Comparison of ENCODE assay signal across 19 cellular contexts in genomic region chr3:157753753-157754152, GRCh38.
"Had no signal": no experiment of that assay in that cellular context is flagged by ENCODE, and none has a peak within 500 bp of the region (broad histone marks: within the 10 kb centered on the region; RNA-seq: fewer than 3 reads in every experiment).

No MANE protein-coding gene starts in this region.

- H3K4me3 ChIP-seq: coronary artery, heart right ventricle, left ventricle myocardium inferior, lung, pancreas, smooth muscle cell had no signal

- H3K9me3 Mint-ChIP-seq: nephron progenitor cell had no signal

- DNase-seq: effector CD8-positive, alpha-beta T cell; heart right ventricle; immature natural killer cell; left ventricle myocardium inferior; naive thymus-derived CD4-positive, alpha-beta T cell; nephron progenitor cell; nucleus accumbens; pancreas; right cardiac atrium; stimulated activated CD4-positive, alpha-beta T cell treated with anti-CD3 and anti-CD28 coated beads, Interleukin-2, amount 100 ng/mL, for 48 hours; stimulated activated naive CD4-positive, alpha-beta T cell treated with Interleukin-2 at 50 U/mL for 16 hours had no signal

- ATAC-seq: esophagus mucosa; heart right ventricle; naive thymus-derived CD4-positive, alpha-beta T cell; pancreas had no signal

- H3K9me3 ChIP-seq: left ventricle myocardium inferior, pancreas had no signal

- H3K27me3 Mint-ChIP-seq: progenitor cell of endocrine pancreas had no signal

- H3K4me1 Mint-ChIP-seq: immature natural killer cell; naive thymus-derived CD4-positive, alpha-beta T cell had no signal

- H3K4me3 Mint-ChIP-seq: immature natural killer cell; naive thymus-derived CD4-positive, alpha-beta T cell; nephron progenitor cell had no signal

- H3K27me3 ChIP-seq: heart right ventricle had no signal

- H3K36me3 Mint-ChIP-seq: immature natural killer cell; naive thymus-derived CD4-positive, alpha-beta T cell had no signal

- H3K4me2 ChIP-seq: smooth muscle cell had no signal

- H3K27ac ChIP-seq: coronary artery, heart right ventricle, left ventricle myocardium inferior, pancreas had no signal

- H3K36me3 ChIP-seq: heart right ventricle, left ventricle myocardium inferior, pancreas had no signal

- H3K27ac Mint-ChIP-seq: immature natural killer cell; naive thymus-derived CD4-positive, alpha-beta T cell; nephron progenitor cell; progenitor cell of endocrine pancreas had no signal

- H3K4me1 ChIP-seq: heart right ventricle, left ventricle myocardium inferior, pancreas had no signal

- FAIRE-seq: endometrium, frontal cortex, keratinocyte, pancreas had no signal
